Comparison of ENCODE assay signal across 7 cellular contexts in genomic region chr17:81285894-81286293, GRCh38. TPM values are rescaled to one million over a fixed set of nuclear protein-coding genes. Genes with fewer than 3 reads are reported as not detected.
A peak's percentile ranks its signal among the peaks of the same experiment; 100 is the strongest.
DNase-seq lines count a peak whose midpoint lies in the region; ATAC-seq, FAIRE-seq and TF ChIP-seq lines count a peak whose summit lies in the region.

No MANE protein-coding gene starts in this region.

- peaks cover 46% of the 10 kb centered on the region for H3K36me3 Mint-ChIP-seq in activated T-helper 2 cell treated with anti-CD3 and anti-CD28 coated beads, Interferon-gamma antibody, Interleukin-2, Interleukin-4, amounts not matched to agents 10 μg/mL and 5 μg/mL and 100 μg/mL, durations not matched to agents 14 hours and 24 hours and 36 hours (ENCODE audit: low read depth)

- no peaks in the 10 kb centered on the region for H3K27me3 Mint-ChIP-seq in activated T-helper 2 cell treated with anti-CD3 and anti-CD28 coated beads, Interferon-gamma antibody, Interleukin-2, Interleukin-4, amounts not matched to agents 10 μg/mL and 5 μg/mL and 100 μg/mL, durations not matched to agents 14 hours and 24 hours and 36 hours (ENCODE audit: low read depth)
- no peaks in the 10 kb centered on the region for H3K27me3 Mint-ChIP-seq in stimulated activated naive CD8-positive, alpha-beta T cell treated with anti-CD3 and anti-CD28 coated beads, Interleukin-15, amount 100 ng/mL, for 72 hours

- peak overlapping the region; percentile 95 for H3K27ac Mint-ChIP-seq in activated T-helper 2 cell treated with anti-CD3 and anti-CD28 coated beads, Interferon-gamma antibody, Interleukin-2, Interleukin-4, amounts not matched to agents 10 μg/mL and 5 μg/mL and 100 μg/mL, durations not matched to agents 14 hours and 24 hours and 36 hours
- peak overlapping the region; percentile 96 to 98 for H3K27ac Mint-ChIP-seq in stimulated activated naive CD8-positive, alpha-beta T cell treated with anti-CD3 and anti-CD28 coated beads, Interleukin-15, amount 100 ng/mL, for 72 hours

- H3K36me3 ChIP-seq in IMR-90 (ENCODE audit: control insufficient read depth, insufficient read depth, low read length) = peaks cover 42% of the 10 kb centered on the region
- H3K36me3 ChIP-seq in left ventricle myocardium inferior = peaks cover 44% of the 10 kb centered on the region
- H3K36me3 ChIP-seq in prostate gland = no peaks in the 10 kb centered on the region

- H2BK120ac ChIP-seq in IMR-90 (ENCODE audit: low read depth, low read length) = no peak overlapping the region

- TF ChIP-seq POLR2A in IMR-90 (IDR thresholded peaks at IDR 0.05; ENCODE audit: low read depth, low read length) (no peak), prostate gland (IDR thresholded peaks at IDR 0.05) (no peak)

- H3K4me3 Mint-ChIP-seq in activated T-helper 2 cell treated with anti-CD3 and anti-CD28 coated beads, Interferon-gamma antibody, Interleukin-2, Interleukin-4, amounts not matched to agents 10 μg/mL and 5 μg/mL and 100 μg/mL, durations not matched to agents 14 hours and 24 hours and 36 hours (ENCODE audit: low read depth) = peak overlapping the region; percentile 86
- H3K4me3 Mint-ChIP-seq in stimulated activated naive CD8-positive, alpha-beta T cell treated with anti-CD3 and anti-CD28 coated beads, Interleukin-15, amount 100 ng/mL, for 72 hours = peak overlapping the region; percentile 87 to 93

- TF ChIP-seq RAD21 in IMR-90 (IDR thresholded peaks at IDR 0.05; ENCODE audit: low read length) = no peak

- no peak overlapping the region for H2BK15ac ChIP-seq in IMR-90 (ENCODE audit: low read depth, low read length)

- no TSS peak for BruUV-seq in IMR-90 (replicated peaks; lab: Mats Ljungman, UMichigan)

- H3K27ac ChIP-seq in IMR-90 (ENCODE audit: insufficient read depth, low read length) (no peak overlapping the region), left ventricle myocardium inferior (replicated peaks) (peak overlapping the region; percentile 93), prostate gland (peak overlapping the region in 1 of 2 donors; percentile 17)

- no peak overlapping the region for H2BK20ac ChIP-seq in IMR-90 (ENCODE audit: low read depth, low read length)

- no peak overlapping the region for H3K56ac ChIP-seq in IMR-90 (ENCODE audit: extremely low read depth, insufficient read depth, low read length)

- no peak overlapping the region; the same call in 1 of the 2 replicates for H3K23ac ChIP-seq in IMR-90 (ENCODE audit: low read depth, low read length)

- in situ Hi-C loops in IMR-90 (cut with MboI; ENCODE audit: low sequenced_read_pairs) = no loop called here

- H4K20me1 ChIP-seq in IMR-90 (ENCODE audit: insufficient read depth, low read length) = peaks cover 20% of the 10 kb centered on the region

- H3K9me3 ChIP-seq in IMR-90 (ENCODE audit: control insufficient read depth, insufficient read depth, low read length) (no peaks in the 10 kb centered on the region), left ventricle myocardium inferior (replicated peaks) (no peaks in the 10 kb centered on the region), prostate gland (no peaks in the 10 kb centered on the region)

- no peak for TF ChIP-seq CTCF in IMR-90 (conservative IDR thresholded peaks at IDR 0.05; ENCODE audit: low read depth, low read length)
- no peak for TF ChIP-seq CTCF in left ventricle myocardium inferior (IDR thresholded peaks at IDR 0.05; ENCODE audit: borderline replicate concordance)
- TF ChIP-seq CTCF in prostate gland (IDR thresholded peaks at IDR 0.05) = no peak

- H3K9me3 Mint-ChIP-seq in activated T-helper 2 cell treated with anti-CD3 and anti-CD28 coated beads, Interferon-gamma antibody, Interleukin-2, Interleukin-4, amounts not matched to agents 10 μg/mL and 5 μg/mL and 100 μg/mL, durations not matched to agents 14 hours and 24 hours and 36 hours = no peaks in the 10 kb centered on the region
- no peaks in the 10 kb centered on the region for H3K9me3 Mint-ChIP-seq in stimulated activated naive CD8-positive, alpha-beta T cell treated with anti-CD3 and anti-CD28 coated beads, Interleukin-15, amount 100 ng/mL, for 72 hours

- peaks cover 3% of the 10 kb centered on the region; the same call in 1 of the 2 replicates for H3K4me1 ChIP-seq in IMR-90 (ENCODE audit: control insufficient read depth, insufficient read depth, low read length)
- peaks cover 44% of the 10 kb centered on the region for H3K4me1 ChIP-seq in left ventricle myocardium inferior
- no peaks in the 10 kb centered on the region for H3K4me1 ChIP-seq in prostate gland (replicated peaks)

- no peak for DNase-seq in IMR-90
- DNase-seq in activated T-helper 2 cell treated with anti-CD3 and anti-CD28 coated beads, Interferon-gamma antibody, Interleukin-2, Interleukin-4, amounts not matched to agents 10 μg/mL and 5 μg/mL and 100 μg/mL, durations not matched to agents 14 hours and 24 hours and 36 hours (ENCODE audit: low spot score) = no peak
- DNase-seq in left ventricle myocardium inferior = no peak
- no peak for DNase-seq in stimulated activated naive CD8-positive, alpha-beta T cell treated with anti-CD3 and anti-CD28 coated beads, Interleukin-15, amount 100 ng/mL, for 72 hours
- no peak for DNase-seq in RPMI8226
- DNase-seq in prostate gland (ENCODE audit: low spot score) = no peak
- no peak for DNase-seq in GM19239 (ENCODE audit: insufficient read length, low spot score)

- H3K9ac ChIP-seq in IMR-90 (ENCODE audit: low read depth, low read length) = no peak overlapping the region

- H2BK5ac ChIP-seq in IMR-90 (ENCODE audit: low read depth, low read length, poor library complexity, severe bottlenecking) = no peak overlapping the region

- no peak for ATAC-seq in IMR-90 (ENCODE audit: low read depth)
- no peak for ATAC-seq in stimulated activated naive CD8-positive, alpha-beta T cell treated with anti-CD3 and anti-CD28 coated beads, Interleukin-15, amount 100 ng/mL, for 72 hours

- peaks cover 12% of the 10 kb centered on the region for H3K4me1 Mint-ChIP-seq in activated T-helper 2 cell treated with anti-CD3 and anti-CD28 coated beads, Interferon-gamma antibody, Interleukin-2, Interleukin-4, amounts not matched to agents 10 μg/mL and 5 μg/mL and 100 μg/mL, durations not matched to agents 14 hours and 24 hours and 36 hours (ENCODE audit: low read depth)
- H3K4me1 Mint-ChIP-seq in stimulated activated naive CD8-positive, alpha-beta T cell treated with anti-CD3 and anti-CD28 coated beads, Interleukin-15, amount 100 ng/mL, for 72 hours = peaks cover 49% of the 10 kb centered on the region

- no peaks in the 10 kb centered on the region for H3K27me3 ChIP-seq in IMR-90 (ENCODE audit: control insufficient read depth, insufficient read depth, low read length)
- H3K27me3 ChIP-seq in left ventricle myocardium inferior (ENCODE audit: low read depth) = no peaks in the 10 kb centered on the region
- H3K27me3 ChIP-seq in prostate gland (replicated peaks; ENCODE audit: insufficient read depth) = no peaks in the 10 kb centered on the region

- no peak overlapping the region; the same call in none of the 2 replicates for H2AK5ac ChIP-seq in IMR-90 (ENCODE audit: low read depth, low read length)

- H3K79me1 ChIP-seq in IMR-90 (ENCODE audit: low read depth in 1 of 2, low read length in 2 of 2) = peaks cover 10 to 66% of the 10 kb centered on the region in 2 experiments

- dilution Hi-C loops in IMR-90 (cut with HindIII; ENCODE audit: low sequenced_read_pairs, unreplicated experiment) = no loop called here

- WGBS in IMR-90 (ENCODE audit: extremely low coverage in 2 of 2, insufficient read length in 1 of 2), 2 experiments = 80% methylated on average over 4 of the region's 12 CpGs; no CpG with 5 or more reads in 1 of the 2 experiments
- WGBS in prostate gland = 77% methylated on average over 12 of the region's 12 CpGs

- FAIRE-seq in GM19239 (lab: Jason Lieb, UNC) = no peak

- intact Hi-C loops in IMR-90 (cut with micrococcal nuclease) (no loop called here), left ventricle myocardium inferior (cut with micrococcal nuclease) (no loop called here), prostate gland (cut with DNase I) (no loop called here)
- intact Hi-C loops in activated T-helper 2 cell treated with anti-CD3 and anti-CD28 coated beads, Interferon-gamma antibody, Interleukin-2, Interleukin-4, amounts not matched to agents 10 μg/mL and 5 μg/mL and 100 μg/mL, durations not matched to agents 14 hours and 24 hours and 36 hours (cut with micrococcal nuclease) = loop anchor here (1.0 kb wide), 1 partner anchor 9 kb away; the partner anchor contains the start of gene SLC38A10

- H3K4me3 ChIP-seq in IMR-90 (ENCODE audit: insufficient read depth, low read depth, low read length) = no peak overlapping the region
- H3K4me3 ChIP-seq in left ventricle myocardium inferior = peak overlapping the region; percentile 62
- no peak overlapping the region for H3K4me3 ChIP-seq in prostate gland

- peak overlapping the region; percentile 41 for H2AFZ ChIP-seq in IMR-90 (replicated peaks; ENCODE audit: low read length, poor library complexity)

- H3K18ac ChIP-seq in IMR-90 (ENCODE audit: low read depth, low read length) = no peak overlapping the region

- CTCF ChIA-PET in IMR-90 (lab: Yijun Ruan, JAX) = interaction anchor here (0.7 kb wide), 1 partner anchor 9 kb away, joined by 3 read pairs; the partner anchor contains the start of gene SLC38A10

- H3K4me2 ChIP-seq in IMR-90 (ENCODE audit: low read depth, low read length) = no peak overlapping the region

- H4K5ac ChIP-seq in IMR-90 (ENCODE audit: low read depth, low read length) = no peak overlapping the region

- peak overlapping the region; percentile 76 for H2AK9ac ChIP-seq in IMR-90 (replicated peaks; ENCODE audit: low read depth, low read length, poor library complexity)

- H4K8ac ChIP-seq in IMR-90 (ENCODE audit: low read depth in 2 of 2, low read length in 2 of 2) = peak overlapping the region in 1 of 2 experiments; percentile 33; a peak in 1 of 4 replicates

- H3K9me1 ChIP-seq in IMR-90 (ENCODE audit: insufficient read depth, low read length) = no peaks in the 10 kb centered on the region; the same call in 1 of the 2 replicates

- H3K14ac ChIP-seq in IMR-90 (replicated peaks; ENCODE audit: low read depth, low read length) = no peak overlapping the region

- no peak overlapping the region for H3K4ac ChIP-seq in IMR-90 (ENCODE audit: low read depth, low read length)

- H4K91ac ChIP-seq in IMR-90 (ENCODE audit: insufficient read depth, low read depth, low read length) = peak overlapping the region; percentile 12; the same call in 1 of the 2 replicates

- POLR2A ChIA-PET in IMR-90 (lab: Charles Lee; ENCODE audit: unreplicated experiment) = no interaction called here

RNA-seq across cellular contexts. Expression of gene SLC38A10, which starts 9.2 kb away (rescaled TPM):
- total RNA-seq in IMR-90 (2012; rRNA removed) (12.7 and 14.2 TPM in 2 replicates), left ventricle myocardium inferior (50.1 TPM), prostate gland (100 to 1,000 TPM; 104 to 167 TPM)
- 46.7 and 53.2 TPM in 2 replicates for polyA plus RNA-seq in IMR-90 (2012; rRNA removed)
- 40.4 and 68.1 TPM in 2 replicates for polyA plus RNA-seq in IMR-90 (2012; cell fraction: cytosol; rRNA removed)
- polyA plus RNA-seq in IMR-90 (2012; cell fraction: nucleus; rRNA removed; ENCODE audit: low replicate concordance) = 86.4 and 189 TPM in 2 replicates
- total RNA-seq in activated T-helper 2 cell treated with anti-CD3 and anti-CD28 coated beads, Interferon-gamma antibody, Interleukin-2, Interleukin-4, amounts not matched to agents 10 μg/mL and 5 μg/mL and 100 μg/mL, durations not matched to agents 14 hours and 24 hours and 36 hours = 102 and 116 TPM in 2 replicates

RNA-seq across cellular contexts. Expression of gene NDUFAF8, which starts 46.8 kb away (rescaled TPM):
- total RNA-seq in IMR-90 (2012; rRNA removed) = 11.1 and 21.1 TPM in 2 replicates
- polyA plus RNA-seq in IMR-90 (2012; rRNA removed) = 65.0 and 80.0 TPM in 2 replicates
- polyA plus RNA-seq in IMR-90 (2012; cell fraction: cytosol; rRNA removed) = 64.0 and 137 TPM in 2 replicates
- 31.0 and 41.1 TPM in 2 replicates for polyA plus RNA-seq in IMR-90 (2012; cell fraction: nucleus; rRNA removed; ENCODE audit: low replicate concordance)
- total RNA-seq in activated T-helper 2 cell treated with anti-CD3 and anti-CD28 coated beads, Interferon-gamma antibody, Interleukin-2, Interleukin-4, amounts not matched to agents 10 μg/mL and 5 μg/mL and 100 μg/mL, durations not matched to agents 14 hours and 24 hours and 36 hours = 57.7 and 58.1 TPM in 2 replicates
- total RNA-seq in left ventricle myocardium inferior = 61.5 TPM
- total RNA-seq in prostate gland = 10 to 100 TPM; 27.4 to 43.1 TPM

RNA-seq across cellular contexts. Expression of gene TEPSIN, which starts 47.0 kb away (rescaled TPM):
- total RNA-seq in IMR-90 (2012; rRNA removed) (3.2 and 3.3 TPM in 2 replicates), left ventricle myocardium inferior (15.9 TPM), prostate gland (10 to 100 TPM; 35.6 to 81.5 TPM)
- 28.1 and 36.1 TPM in 2 replicates for polyA plus RNA-seq in IMR-90 (2012; rRNA removed)
- 9.0 and 13.3 TPM in 2 replicates for polyA plus RNA-seq in IMR-90 (2012; cell fraction: cytosol; rRNA removed)
- polyA plus RNA-seq in IMR-90 (2012; cell fraction: nucleus; rRNA removed; ENCODE audit: low replicate concordance) = 230 and 545 TPM in 2 replicates
- 33.4 and 39.1 TPM in 2 replicates for total RNA-seq in activated T-helper 2 cell treated with anti-CD3 and anti-CD28 coated beads, Interferon-gamma antibody, Interleukin-2, Interleukin-4, amounts not matched to agents 10 μg/mL and 5 μg/mL and 100 μg/mL, durations not matched to agents 14 hours and 24 hours and 36 hours
